Comparison of ENCODE assay signal across 1 cellular context in the genomic region with DNA sequence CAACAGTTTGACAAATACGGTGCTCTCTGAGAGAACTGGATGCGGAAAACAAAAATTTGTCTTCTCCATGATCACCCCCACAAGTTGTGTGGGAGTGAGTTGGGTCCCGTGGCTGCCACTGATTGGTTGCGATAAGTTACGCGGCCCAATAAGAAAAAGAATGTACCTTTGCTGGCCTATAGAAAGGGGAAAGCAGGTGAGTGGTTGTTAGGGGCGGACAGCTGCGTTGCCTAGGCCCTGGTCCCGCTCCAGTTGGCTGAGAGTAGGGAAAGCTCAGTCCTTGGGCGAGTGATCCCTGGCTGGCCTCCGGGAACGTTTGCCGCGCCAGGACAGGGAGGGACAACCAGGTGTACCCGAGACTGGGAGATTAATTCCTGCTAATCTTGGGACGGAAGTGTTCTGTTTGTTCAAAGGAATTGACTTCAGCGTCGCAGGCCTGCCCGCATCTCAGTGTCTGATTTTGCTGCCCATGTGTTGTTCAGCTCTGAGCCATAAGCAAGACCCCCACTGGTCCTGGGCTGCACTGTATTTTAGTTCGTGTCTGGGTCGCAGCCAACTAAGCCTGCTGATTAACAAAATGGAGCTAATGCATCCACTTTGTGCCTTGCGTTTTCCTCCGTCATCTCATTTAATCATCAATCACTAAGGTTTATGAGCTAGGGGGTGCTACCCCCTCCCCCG.
TF ChIP-seq lines count a peak whose summit lies in the region.

No MANE protein-coding gene starts in this region.

TF ChIP-seq in GM12878, 131 proteins besides CTCF, POLR2A, EP300 and RAD21 (continued from another document):
- TF ChIP-seq CHD2 (IDR thresholded peaks at IDR 0.05; ENCODE audit: borderline replicate concordance, low read depth, low read length) (peak; percentile 61; the same call in 1 of the 2 replicates), NR2C2 (IDR thresholded peaks at IDR 0.05; ENCODE audit: borderline replicate concordance, control insufficient read depth, insufficient read length, low read depth) (no peak), TBL1XR1 (IDR thresholded peaks at IDR 0.05; ENCODE audit: low read depth, low read length) (no peak), RFX5 (IDR thresholded peaks at IDR 0.05; ENCODE audit: low read depth, low read length) (peak; percentile 94), NR2C1 (IDR thresholded peaks at IDR 0.05) (no peak), EZH2 (IDR thresholded peaks at IDR 0.05; ENCODE audit: borderline replicate concordance, control insufficient read depth, low read depth, low read length) (no peak), TARDBP (IDR thresholded peaks at IDR 0.05; ENCODE audit: borderline replicate concordance) (no peak), SIX5 (IDR thresholded peaks at IDR 0.05; ENCODE audit: low read depth, low read length, severe bottlenecking) (peak; percentile 34), FOXM1 (IDR thresholded peaks at IDR 0.05; ENCODE audit: low read depth, low read length) (peak; percentile 60; the same call in 1 of the 2 replicates), STAT3 (IDR thresholded peaks at IDR 0.05; ENCODE audit: low read depth, low read length) (no peak), FOS (IDR thresholded peaks at IDR 0.05; ENCODE audit: borderline replicate concordance, extremely low read depth, insufficient read length) (peak; percentile 59), BCL11A (IDR thresholded peaks at IDR 0.05; ENCODE audit: low read depth, low read length) (no peak), POLR2AphosphoS2 (IDR thresholded peaks at IDR 0.05; ENCODE audit: low read depth, low read length) (peak; percentile 50), ZNF24 (IDR thresholded peaks at IDR 0.05) (no peak), KLF5 (IDR thresholded peaks at IDR 0.05; ENCODE audit: partially characterized antibody) (peak; percentile 98), SMAD5 (IDR thresholded peaks at IDR 0.05; ENCODE audit: low read depth) (no peak; the same call in 1 of the 2 replicates), TCF12 (IDR thresholded peaks at IDR 0.05; ENCODE audit: low read depth, low read length) (no peak), SUPT20H (IDR thresholded peaks at IDR 0.05; ENCODE audit: borderline replicate concordance, control insufficient read depth, low read depth, low read length) (no peak), ZNF217 (IDR thresholded peaks at IDR 0.05) (no peak), EED (IDR thresholded peaks at IDR 0.05; ENCODE audit: low read depth) (peak; percentile 76), RBBP5 (conservative IDR thresholded peaks at IDR 0.05) (no peak), SREBF1 (IDR thresholded peaks at IDR 0.05; ENCODE audit: low read length) (no peak), YBX1 (IDR thresholded peaks at IDR 0.05) (no peak)
- TF ChIP-seq, protein P1, sequence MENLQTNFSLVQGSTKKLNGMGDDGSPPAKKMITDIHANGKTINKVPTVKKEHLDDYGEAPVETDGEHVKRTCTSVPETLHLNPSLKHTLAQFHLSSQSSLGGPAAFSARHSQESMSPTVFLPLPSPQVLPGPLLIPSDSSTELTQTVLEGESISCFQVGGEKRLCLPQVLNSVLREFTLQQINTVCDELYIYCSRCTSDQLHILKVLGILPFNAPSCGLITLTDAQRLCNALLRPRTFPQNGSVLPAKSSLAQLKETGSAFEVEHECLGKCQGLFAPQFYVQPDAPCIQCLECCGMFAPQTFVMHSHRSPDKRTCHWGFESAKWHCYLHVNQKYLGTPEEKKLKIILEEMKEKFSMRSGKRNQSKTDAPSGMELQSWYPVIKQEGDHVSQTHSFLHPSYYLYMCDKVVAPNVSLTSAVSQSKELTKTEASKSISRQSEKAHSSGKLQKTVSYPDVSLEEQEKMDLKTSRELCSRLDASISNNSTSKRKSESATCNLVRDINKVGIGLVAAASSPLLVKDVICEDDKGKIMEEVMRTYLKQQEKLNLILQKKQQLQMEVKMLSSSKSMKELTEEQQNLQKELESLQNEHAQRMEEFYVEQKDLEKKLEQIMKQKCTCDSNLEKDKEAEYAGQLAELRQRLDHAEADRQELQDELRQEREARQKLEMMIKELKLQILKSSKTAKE (IDR thresholded peaks at IDR 0.05; ENCODE audit: low read depth, poor library complexity, severe bottlenecking) = peak; percentile 98
- TF ChIP-seq, protein P2, sequence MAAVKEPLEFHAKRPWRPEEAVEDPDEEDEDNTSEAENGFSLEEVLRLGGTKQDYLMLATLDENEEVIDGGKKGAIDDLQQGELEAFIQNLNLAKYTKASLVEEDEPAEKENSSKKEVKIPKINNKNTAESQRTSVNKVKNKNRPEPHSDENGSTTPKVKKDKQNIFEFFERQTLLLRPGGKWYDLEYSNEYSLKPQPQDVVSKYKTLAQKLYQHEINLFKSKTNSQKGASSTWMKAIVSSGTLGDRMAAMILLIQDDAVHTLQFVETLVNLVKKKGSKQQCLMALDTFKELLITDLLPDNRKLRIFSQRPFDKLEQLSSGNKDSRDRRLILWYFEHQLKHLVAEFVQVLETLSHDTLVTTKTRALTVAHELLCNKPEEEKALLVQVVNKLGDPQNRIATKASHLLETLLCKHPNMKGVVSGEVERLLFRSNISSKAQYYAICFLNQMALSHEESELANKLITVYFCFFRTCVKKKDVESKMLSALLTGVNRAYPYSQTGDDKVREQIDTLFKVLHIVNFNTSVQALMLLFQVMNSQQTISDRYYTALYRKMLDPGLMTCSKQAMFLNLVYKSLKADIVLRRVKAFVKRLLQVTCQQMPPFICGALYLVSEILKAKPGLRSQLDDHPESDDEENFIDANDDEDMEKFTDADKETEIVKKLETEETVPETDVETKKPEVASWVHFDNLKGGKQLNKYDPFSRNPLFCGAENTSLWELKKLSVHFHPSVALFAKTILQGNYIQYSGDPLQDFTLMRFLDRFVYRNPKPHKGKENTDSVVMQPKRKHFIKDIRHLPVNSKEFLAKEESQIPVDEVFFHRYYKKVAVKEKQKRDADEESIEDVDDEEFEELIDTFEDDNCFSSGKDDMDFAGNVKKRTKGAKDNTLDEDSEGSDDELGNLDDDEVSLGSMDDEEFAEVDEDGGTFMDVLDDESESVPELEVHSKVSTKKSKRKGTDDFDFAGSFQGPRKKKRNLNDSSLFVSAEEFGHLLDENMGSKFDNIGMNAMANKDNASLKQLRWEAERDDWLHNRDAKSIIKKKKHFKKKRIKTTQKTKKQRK (IDR thresholded peaks at IDR 0.05; ENCODE audit: low read depth, low read length) = no peak
- TF ChIP-seq, protein P3, sequence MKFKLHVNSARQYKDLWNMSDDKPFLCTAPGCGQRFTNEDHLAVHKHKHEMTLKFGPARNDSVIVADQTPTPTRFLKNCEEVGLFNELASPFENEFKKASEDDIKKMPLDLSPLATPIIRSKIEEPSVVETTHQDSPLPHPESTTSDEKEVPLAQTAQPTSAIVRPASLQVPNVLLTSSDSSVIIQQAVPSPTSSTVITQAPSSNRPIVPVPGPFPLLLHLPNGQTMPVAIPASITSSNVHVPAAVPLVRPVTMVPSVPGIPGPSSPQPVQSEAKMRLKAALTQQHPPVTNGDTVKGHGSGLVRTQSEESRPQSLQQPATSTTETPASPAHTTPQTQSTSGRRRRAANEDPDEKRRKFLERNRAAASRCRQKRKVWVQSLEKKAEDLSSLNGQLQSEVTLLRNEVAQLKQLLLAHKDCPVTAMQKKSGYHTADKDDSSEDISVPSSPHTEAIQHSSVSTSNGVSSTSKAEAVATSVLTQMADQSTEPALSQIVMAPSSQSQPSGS (IDR thresholded peaks at IDR 0.05; ENCODE audit: low read length) = no peak
- TF ChIP-seq, protein P4, sequence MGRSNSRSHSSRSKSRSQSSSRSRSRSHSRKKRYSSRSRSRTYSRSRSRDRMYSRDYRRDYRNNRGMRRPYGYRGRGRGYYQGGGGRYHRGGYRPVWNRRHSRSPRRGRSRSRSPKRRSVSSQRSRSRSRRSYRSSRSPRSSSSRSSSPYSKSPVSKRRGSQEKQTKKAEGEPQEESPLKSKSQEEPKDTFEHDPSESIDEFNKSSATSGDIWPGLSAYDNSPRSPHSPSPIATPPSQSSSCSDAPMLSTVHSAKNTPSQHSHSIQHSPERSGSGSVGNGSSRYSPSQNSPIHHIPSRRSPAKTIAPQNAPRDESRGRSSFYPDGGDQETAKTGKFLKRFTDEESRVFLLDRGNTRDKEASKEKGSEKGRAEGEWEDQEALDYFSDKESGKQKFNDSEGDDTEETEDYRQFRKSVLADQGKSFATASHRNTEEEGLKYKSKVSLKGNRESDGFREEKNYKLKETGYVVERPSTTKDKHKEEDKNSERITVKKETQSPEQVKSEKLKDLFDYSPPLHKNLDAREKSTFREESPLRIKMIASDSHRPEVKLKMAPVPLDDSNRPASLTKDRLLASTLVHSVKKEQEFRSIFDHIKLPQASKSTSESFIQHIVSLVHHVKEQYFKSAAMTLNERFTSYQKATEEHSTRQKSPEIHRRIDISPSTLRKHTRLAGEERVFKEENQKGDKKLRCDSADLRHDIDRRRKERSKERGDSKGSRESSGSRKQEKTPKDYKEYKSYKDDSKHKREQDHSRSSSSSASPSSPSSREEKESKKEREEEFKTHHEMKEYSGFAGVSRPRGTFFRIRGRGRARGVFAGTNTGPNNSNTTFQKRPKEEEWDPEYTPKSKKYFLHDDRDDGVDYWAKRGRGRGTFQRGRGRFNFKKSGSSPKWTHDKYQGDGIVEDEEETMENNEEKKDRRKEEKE (IDR thresholded peaks at IDR 0.05) = no peak
TF ChIP-seq in GM12878: peak in this region for 31.
